8 cellular contexts compared by ENCODE assay signal in genomic region chr16:30184430-30185140, GRCh38. TPM values are rescaled to one million over a fixed set of nuclear protein-coding genes. Genes with fewer than 3 reads are reported as not detected.
DNase-seq lines count a peak whose midpoint lies in the region; ATAC-seq, FAIRE-seq and TF ChIP-seq lines count a peak whose summit lies in the region.

No MANE protein-coding gene starts in this region.

- H3K9ac ChIP-seq in trophoblast cell (ENCODE audit: low read length), result no peak overlapping the region

- no peak overlapping the region for H2BK12ac ChIP-seq in trophoblast cell (ENCODE audit: low read length)

- intact Hi-C loops in activated CD4-positive, alpha-beta T cell treated with anti-CD3 and anti-CD28 coated beads, Interleukin-2, amount 10 ng/mL, durations not matched to agents 24 days and 14 days (cut with micrococcal nuclease), result no loop called here

- H4K12ac ChIP-seq in trophoblast cell (ENCODE audit: low read depth, low read length), result no peak overlapping the region

- no peak overlapping the region for H3K23ac ChIP-seq in trophoblast cell (ENCODE audit: low read length)

- no peak overlapping the region for H3K27ac ChIP-seq in trophoblast cell (ENCODE audit: low read depth, low read length)

- no peaks in the 10 kb centered on the region for H3K79me1 ChIP-seq in trophoblast cell (ENCODE audit: low read length)

- no CpG with 5 or more reads among the region's 14 CpGs for WGBS in trophoblast cell (ENCODE audit: extremely low coverage, insufficient coverage, insufficient read length)

- no peak overlapping the region for H2BK5ac ChIP-seq in trophoblast cell (ENCODE audit: low read depth, low read length, poor library complexity)

- no peak overlapping the region for H3K4me2 ChIP-seq in trophoblast cell (ENCODE audit: low read length)

- no peak for FAIRE-seq in D721Med (lab: Jason Lieb, UNC)

- no peak overlapping the region for H4K91ac ChIP-seq in trophoblast cell (ENCODE audit: low read depth, low read length)

- no peaks in the 10 kb centered on the region for H3K9me3 Mint-ChIP-seq in activated CD4-positive, alpha-beta T cell treated with anti-CD3 and anti-CD28 coated beads, Interleukin-2, amount 10 ng/mL, durations not matched to agents 24 days and 14 days

- no peaks in the 10 kb centered on the region for H3K27me3 ChIP-seq in trophoblast cell (ENCODE audit: insufficient read depth, low read length)

- no peak overlapping the region for H2AFZ ChIP-seq in trophoblast cell (ENCODE audit: insufficient read depth, low read length, poor library complexity)

- H3K4me1 Mint-ChIP-seq in activated CD4-positive, alpha-beta T cell treated with anti-CD3 and anti-CD28 coated beads, Interleukin-2, amount 10 ng/mL, durations not matched to agents 24 days and 14 days, result peaks cover 28% of the 10 kb centered on the region

- peaks cover 3 to 9% of the 10 kb centered on the region in 2 experiments for H3K4me1 ChIP-seq in trophoblast cell (ENCODE audit: control insufficient read depth in 1 of 2, insufficient read depth in 2 of 2, low read length in 2 of 2)

- H4K8ac ChIP-seq in trophoblast cell (ENCODE audit: low read depth, low read length), result no peak overlapping the region

- peaks cover 39% of the 10 kb centered on the region for H3K36me3 Mint-ChIP-seq in activated CD4-positive, alpha-beta T cell treated with anti-CD3 and anti-CD28 coated beads, Interleukin-2, amount 10 ng/mL, durations not matched to agents 24 days and 14 days (ENCODE audit: low read depth)

- H3K9me3 ChIP-seq in trophoblast cell (ENCODE audit: insufficient read depth, low read depth, low read length), result peaks cover 2% of the 10 kb centered on the region

- no peaks in the 10 kb centered on the region for H3K79me2 ChIP-seq in trophoblast cell (ENCODE audit: control insufficient read depth, insufficient read depth, low read length, poor library complexity)

- peak overlapping the region; percentile 98 for H3K27ac Mint-ChIP-seq in activated CD4-positive, alpha-beta T cell treated with anti-CD3 and anti-CD28 coated beads, Interleukin-2, amount 10 ng/mL, durations not matched to agents 24 days and 14 days

- TF ChIP-seq CTCF in D721Med (IDR thresholded peaks at IDR 0.05; ENCODE audit: insufficient read depth, missing control alignments), result no peak

- no peak overlapping the region for H3K4me3 ChIP-seq in trophoblast cell (ENCODE audit: low read depth, low read length)

- DNase-seq in NCI-H1105 treated with DMSO at 0.1 percent for 48 hours (lab: John Stamatoyannopoulos, UW) (peak; percentile 73), trophoblast cell (peak; percentile 67 to 75), occipital lobe (lab: John Stamatoyannopoulos, UW) (no peak), COLO829 (ENCODE audit: low spot score) (no peak), D721Med (ENCODE audit: insufficient read length, low spot score) (no peak)
- no peak for DNase-seq in activated CD4-positive, alpha-beta T cell treated with anti-CD3 and anti-CD28 coated beads, Interleukin-2, amount 10 ng/mL, durations not matched to agents 24 days and 14 days
- DNase-seq in effector CD4-positive, alpha-beta T cell, result peak; percentile 39

- no peaks in the 10 kb centered on the region for H3K27me3 Mint-ChIP-seq in activated CD4-positive, alpha-beta T cell treated with anti-CD3 and anti-CD28 coated beads, Interleukin-2, amount 10 ng/mL, durations not matched to agents 24 days and 14 days

- H2AK5ac ChIP-seq in trophoblast cell (ENCODE audit: low read length), result no peak overlapping the region

- no peak overlapping the region for H2BK120ac ChIP-seq in trophoblast cell (ENCODE audit: insufficient read depth, low read length, poor library complexity)

- H3K4ac ChIP-seq in trophoblast cell (ENCODE audit: low read depth, low read length), result no peak overlapping the region

- peak; percentile 2 for ATAC-seq in GM18907 (IDR thresholded peaks at IDR 0.05; ENCODE audit: unreplicated experiment)

- H3K18ac ChIP-seq in trophoblast cell (ENCODE audit: low read length), result no peak overlapping the region

- H3K36me3 ChIP-seq in trophoblast cell (ENCODE audit: control insufficient read depth in 1 of 2, insufficient read depth in 2 of 2, low read length in 2 of 2), result no peaks in the 10 kb centered on the region

- peak overlapping the region; percentile 98 for H3K4me3 Mint-ChIP-seq in activated CD4-positive, alpha-beta T cell treated with anti-CD3 and anti-CD28 coated beads, Interleukin-2, amount 10 ng/mL, durations not matched to agents 24 days and 14 days

- H3K14ac ChIP-seq in trophoblast cell (ENCODE audit: low read length), result no peak overlapping the region

RNA-seq across cellular contexts. Expression of gene CORO1A, which starts 1.2 kb away (rescaled TPM):
- 748 and 758 TPM in 2 replicates for total RNA-seq in activated CD4-positive, alpha-beta T cell treated with anti-CD3 and anti-CD28 coated beads, Interleukin-2, amount 10 ng/mL, durations not matched to agents 24 days and 14 days
- polyA plus RNA-seq in trophoblast cell (2013), result 0.79 and 1.1 TPM in 2 replicates
- total RNA-seq in occipital lobe, result 15.9 TPM

RNA-seq across cellular contexts. Expression of gene BOLA2B, which starts 8.9 kb away (rescaled TPM):
- total RNA-seq in activated CD4-positive, alpha-beta T cell treated with anti-CD3 and anti-CD28 coated beads, Interleukin-2, amount 10 ng/mL, durations not matched to agents 24 days and 14 days, result 280 and 300 TPM in 2 replicates
- polyA plus RNA-seq in trophoblast cell (2013), result 434 and 444 TPM in 2 replicates
- 12.5 TPM for total RNA-seq in occipital lobe

RNA-seq across cellular contexts. Expression of gene SLX1A, which starts 9.1 kb away (rescaled TPM):
- total RNA-seq in activated CD4-positive, alpha-beta T cell treated with anti-CD3 and anti-CD28 coated beads, Interleukin-2, amount 10 ng/mL, durations not matched to agents 24 days and 14 days, result 73.0 and 80.7 TPM in 2 replicates
- 18.8 and 19.5 TPM in 2 replicates for polyA plus RNA-seq in trophoblast cell (2013)
- total RNA-seq in occipital lobe, result 13.9 TPM

RNA-seq across cellular contexts. Expression of gene SULT1A3, which starts 14.5 kb away (rescaled TPM):
- total RNA-seq in activated CD4-positive, alpha-beta T cell treated with anti-CD3 and anti-CD28 coated beads, Interleukin-2, amount 10 ng/mL, durations not matched to agents 24 days and 14 days, result 15.6 and 24.5 TPM in 2 replicates
- 11.8 and 13.1 TPM in 2 replicates for polyA plus RNA-seq in trophoblast cell (2013)
- 2.3 TPM for total RNA-seq in occipital lobe

Comparison
In these comparisons a context has a peak if more than half of its experiments do, and no peak if none do; other contexts are left out.
1. DNase-seq: peak in NCI-H1105 treated with DMSO at 0.1 percent for 48 hours (single experiment), effector CD4-positive, alpha-beta T cell (single experiment) and trophoblast cell (2 of 2); none in activated CD4-positive, alpha-beta T cell treated with anti-CD3 and anti-CD28 coated beads, Interleukin-2, amount 10 ng/mL, durations not matched to agents 24 days and 14 days (single experiment), occipital lobe (single experiment), COLO829 (single experiment) and D721Med (single experiment).
2. RNA of gene CORO1A, which starts 1.2 kb away (total RNA-seq): 748 to 758 TPM in activated CD4-positive, alpha-beta T cell treated with anti-CD3 and anti-CD28 coated beads, Interleukin-2, amount 10 ng/mL, durations not matched to agents 24 days and 14 days; 15.9 TPM in occipital lobe (single experiment); every median in the first group is over 10 times any median in the second.
3. RNA of gene BOLA2B, which starts 8.9 kb away (total RNA-seq): 280 to 300 TPM in activated CD4-positive, alpha-beta T cell treated with anti-CD3 and anti-CD28 coated beads, Interleukin-2, amount 10 ng/mL, durations not matched to agents 24 days and 14 days; 12.5 TPM in occipital lobe (single experiment); every median in the first group is over 10 times any median in the second.